In genomic region chr7:66245008-66245407, GRCh38 we compare ENCODE assay signal across 26 cellular contexts. TPM values are rescaled to one million over a fixed set of nuclear protein-coding genes. Genes with fewer than 3 reads are reported as not detected.
DNase-seq lines count a peak whose midpoint lies in the region; ATAC-seq and TF ChIP-seq lines count a peak whose summit lies in the region.
"Had no signal": no experiment of that assay in that cellular context is flagged by ENCODE, and none has a peak within 500 bp of the region (broad histone marks: within the 10 kb centered on the region; RNA-seq: fewer than 3 reads in every experiment).

No MANE protein-coding gene starts in this region.

- WGBS in endodermal cell (ENCODE audit: insufficient coverage in 1 of 2, insufficient read length in 1 of 2), 2 experiments = 85 to 93% methylated on average over 2 of the region's 2 CpGs
- WGBS in smooth muscle cell (ENCODE audit: low lambda C conversion rate) = 92% methylated on average over 2 of the region's 2 CpGs

- DNase-seq in endodermal cell (no peak), smooth muscle cell (lab: John Stamatoyannopoulos, UW; ENCODE audit: unreplicated experiment) (no peak), activated gamma-delta T cell (lab: John Stamatoyannopoulos, UW) (no peak)
- DNase-seq: CD8-positive, alpha-beta T cell; DMS 273 treated with DMSO at 0.1 percent for 48 hours; DMS79 treated with DMSO at 0.1 percent for 48 hours; GF-D8; MG63; NCI-H1105 treated with DMSO at 0.1 percent for 48 hours; NCI-H146; NCI-H1930; NCI-H2107; NCI-H446; NCI-H524 treated with DMSO at 0.1 percent for 48 hours; NCI-H774; SHP77; T-helper 1 cell had no signal

- H3K4me1 ChIP-seq in endodermal cell (ENCODE audit: control insufficient read depth, insufficient read depth, low read length) (no peaks in the 10 kb centered on the region), smooth muscle cell (ENCODE audit: low read depth) (peaks cover 16% of the 10 kb centered on the region)

- H4K20me1 ChIP-seq in smooth muscle cell (ENCODE audit: low read depth) = peaks cover 10% of the 10 kb centered on the region

- TF ChIP-seq CTCF in endodermal cell (conservative IDR thresholded peaks at IDR 0.05) (no peak), smooth muscle cell (IDR thresholded peaks at IDR 0.05; ENCODE audit: borderline replicate concordance, insufficient read depth, poor library complexity, severe bottlenecking) (no peak)

- H3K36me3 Mint-ChIP-seq in endodermal cell (ENCODE audit: low read depth) = peaks cover 31% of the 10 kb centered on the region
- H3K36me3 Mint-ChIP-seq: CD8-positive, alpha-beta T cell had no signal

- H3K9ac ChIP-seq in endodermal cell (ENCODE audit: extremely low read depth, low read length, poor library complexity, severe bottlenecking) (no peak overlapping the region), smooth muscle cell (ENCODE audit: low read depth) (peak overlapping the region; percentile 43)

- H3K4me1 Mint-ChIP-seq in endodermal cell = peaks cover 16% of the 10 kb centered on the region

- H3K4me3 ChIP-seq in endodermal cell (ENCODE audit: low read length) (no peak overlapping the region), smooth muscle cell (no peak overlapping the region)
- H3K4me3 ChIP-seq: K562, MG63 had no signal

- peak overlapping the region; percentile 78 for H3K4me2 ChIP-seq in smooth muscle cell

- peaks cover 97% of the 10 kb centered on the region for H3K79me2 ChIP-seq in smooth muscle cell (ENCODE audit: low read depth)

- H2AFZ ChIP-seq in smooth muscle cell (ENCODE audit: low read depth) = no peak overlapping the region

- H3F3A ChIP-seq in smooth muscle cell (ENCODE audit: low read depth) = peaks cover 47% of the 10 kb centered on the region

- H3K36me3 ChIP-seq in endodermal cell (ENCODE audit: control insufficient read depth, insufficient read depth, low read length) (peaks cover 30% of the 10 kb centered on the region), smooth muscle cell (ENCODE audit: low read depth) (no peaks in the 10 kb centered on the region)
- H3K36me3 ChIP-seq: MG63 had no signal

- H3K27me3 Mint-ChIP-seq in endodermal cell (ENCODE audit: insufficient read depth) = no peaks in the 10 kb centered on the region
- H3K27me3 Mint-ChIP-seq: B cell had no signal

- H3K27me3 ChIP-seq in endodermal cell (ENCODE audit: control insufficient read depth, insufficient read depth, low read length, poor library complexity, severe bottlenecking) (no peaks in the 10 kb centered on the region), smooth muscle cell (ENCODE audit: low read depth) (no peaks in the 10 kb centered on the region)
- H3K27me3 ChIP-seq: MG63 had no signal

- no peak overlapping the region for H3K4me3 Mint-ChIP-seq in endodermal cell
- H3K4me3 Mint-ChIP-seq: B cell; CD8-positive, alpha-beta T cell had no signal

- H3K9me3 ChIP-seq in endodermal cell (ENCODE audit: control insufficient read depth, low read length) (no peaks in the 10 kb centered on the region), smooth muscle cell (replicated peaks; ENCODE audit: low read depth) (no peaks in the 10 kb centered on the region)
- H3K9me3 ChIP-seq: MG63 had no signal

- peak overlapping the region; percentile 24 for H3K27ac Mint-ChIP-seq in endodermal cell
- H3K27ac Mint-ChIP-seq: B cell; CD8-positive, alpha-beta T cell had no signal

- no peaks in the 10 kb centered on the region for H3K9me3 Mint-ChIP-seq in endodermal cell
- H3K9me3 Mint-ChIP-seq: CD8-positive, alpha-beta T cell had no signal

- no peak overlapping the region for H3K27ac ChIP-seq in endodermal cell (ENCODE audit: low read depth, low read length)
- peak overlapping the region; percentile 98 for H3K27ac ChIP-seq in smooth muscle cell (ENCODE audit: low read depth)
- H3K27ac ChIP-seq: C4-2B, RWPE1 had no signal

- peak; percentile 71 for ATAC-seq in GM18511 (IDR thresholded peaks at IDR 0.05; ENCODE audit: unreplicated experiment)
- peak; percentile 47 for ATAC-seq in HG03571 (IDR thresholded peaks at IDR 0.05; ENCODE audit: unreplicated experiment)
- ATAC-seq in HG02973 (IDR thresholded peaks at IDR 0.05; ENCODE audit: unreplicated experiment) = no peak
- no peak for ATAC-seq in HG03439 (IDR thresholded peaks at IDR 0.05; ENCODE audit: unreplicated experiment)
- no peak for ATAC-seq in HG02678 (IDR thresholded peaks at IDR 0.05; ENCODE audit: unreplicated experiment)
- ATAC-seq: CD8-positive, alpha-beta T cell; K562 had no signal

RNA-seq across cellular contexts. Expression of gene TPST1, which starts 39.9 kb away (rescaled TPM):
- total RNA-seq in endodermal cell (10 to 100 TPM; 38.3 to 43.8 TPM), smooth muscle cell (133 and 155 TPM in 2 replicates)
- polyA plus RNA-seq in endodermal cell (2013, experiment 1 of 2) = 22.9 TPM
- polyA plus RNA-seq in endodermal cell (2013, experiment 2 of 2) = 24.4 TPM
- 122 and 139 TPM in 2 replicates for polyA plus RNA-seq in smooth muscle cell

Comparison
In these comparisons a context has a peak if more than half of its experiments do, and no peak if none do; other contexts are left out.
1. ATAC-seq: peak in GM18511 (single experiment) and HG03571 (single experiment); none in HG02973 (single experiment), HG03439 (single experiment) and HG02678 (single experiment).